In the genomic region with DNA sequence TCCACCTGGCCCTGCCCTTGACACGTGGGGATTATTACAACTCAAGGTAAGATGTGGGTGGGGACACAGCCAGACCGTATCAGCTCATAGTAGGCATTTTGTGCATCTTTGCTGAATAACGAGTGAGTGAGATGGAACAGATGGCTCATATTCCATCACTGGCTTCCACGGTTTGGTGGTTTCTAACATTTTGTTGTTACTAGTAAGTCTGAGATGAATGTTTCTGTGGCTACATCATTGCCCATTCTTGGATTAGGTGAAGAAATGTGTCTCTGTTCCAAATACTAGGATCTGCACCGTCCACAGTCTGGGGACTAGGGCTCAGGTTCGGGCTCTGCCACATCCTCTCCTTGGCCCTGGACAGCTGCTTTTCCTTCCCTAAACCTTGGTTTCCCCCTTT, we compare ENCODE assay signal across 13 cellular contexts.
"Had no signal": no experiment of that assay in that cellular context is flagged by ENCODE, and none has a peak within 500 bp of the region (broad histone marks: within the 10 kb centered on the region; RNA-seq: fewer than 3 reads in every experiment).

No MANE protein-coding gene starts in this region.

- H3K36me3 ChIP-seq: right atrium auricular region, stomach had no signal

- H3K36me3 Mint-ChIP-seq: natural killer cell treated with Interleukin-12 subunit alpha and Interleukin-12 subunit beta and Interleukin-15 and Interleukin-18, amount 100 ng/mL, for 72 hours had no signal

- H3K27me3 ChIP-seq: right atrium auricular region had no signal

- H3K27ac ChIP-seq: epithelial cell of prostate, right atrium auricular region, stomach had no signal

- H3K9me3 ChIP-seq: right atrium auricular region, stomach had no signal

- H3K4me3 Mint-ChIP-seq: activated naive CD8-positive, alpha-beta T cell treated with anti-CD3 and anti-CD28 coated beads, Interleukin-2, amount 10 ng/mL, durations not matched to agents 7 days and 5 days; activated T-cell treated with anti-CD3 and anti-CD28 coated beads, Interleukin-2, amount 50 U/mL, for 72 hours; natural killer cell treated with Interleukin-12 subunit alpha and Interleukin-12 subunit beta and Interleukin-15 and Interleukin-18, amount 100 ng/mL, for 72 hours; T-helper 2 cell treated with Interferon-gamma antibody and Interleukin-4, amounts not matched to agents 5 μg/mL and 100 μg/mL, for 36 hours had no signal

- DNase-seq: activated CD4-positive, alpha-beta T cell treated with anti-CD3 and anti-CD28 coated beads, Interleukin-2, amount 50 U/mL, for 48 hours; activated CD8-positive, alpha-beta memory T cell treated with anti-CD3 and anti-CD28 coated beads, Interleukin-2, amount 50 U/mL, for 48 hours; activated gamma-delta T cell treated with Interleukin-2 at 50 U/mL for 16 hours; activated naive CD8-positive, alpha-beta T cell treated with anti-CD3 and anti-CD28 coated beads, Interleukin-2, amount 10 ng/mL, durations not matched to agents 7 days and 5 days; activated T-cell treated with anti-CD3 and anti-CD28 coated beads, Interleukin-2, amount 50 U/mL, for 72 hours; hypothalamus; mesendoderm; small intestine; stomach had no signal

- H3K27ac Mint-ChIP-seq: activated naive CD8-positive, alpha-beta T cell treated with anti-CD3 and anti-CD28 coated beads, Interleukin-2, amount 10 ng/mL, durations not matched to agents 7 days and 5 days; activated T-cell treated with anti-CD3 and anti-CD28 coated beads, Interleukin-2, amount 50 U/mL, for 72 hours; natural killer cell treated with Interleukin-12 subunit alpha and Interleukin-12 subunit beta and Interleukin-15 and Interleukin-18, amount 100 ng/mL, for 72 hours; T-helper 2 cell treated with Interferon-gamma antibody and Interleukin-4, amounts not matched to agents 5 μg/mL and 100 μg/mL, for 36 hours had no signal

- H3K4me3 ChIP-seq: right atrium auricular region, stomach had no signal

- ATAC-seq: activated T-cell treated with anti-CD3 and anti-CD28 coated beads, Interleukin-2, amount 50 U/mL, for 72 hours; natural killer cell treated with Interleukin-12 subunit alpha and Interleukin-12 subunit beta and Interleukin-15 and Interleukin-18, amount 100 ng/mL, for 72 hours had no signal

- H3K9me3 Mint-ChIP-seq: activated naive CD8-positive, alpha-beta T cell treated with anti-CD3 and anti-CD28 coated beads, Interleukin-2, amount 10 ng/mL, durations not matched to agents 7 days and 5 days; activated T-cell treated with anti-CD3 and anti-CD28 coated beads, Interleukin-2, amount 50 U/mL, for 72 hours; natural killer cell treated with Interleukin-12 subunit alpha and Interleukin-12 subunit beta and Interleukin-15 and Interleukin-18, amount 100 ng/mL, for 72 hours; T-helper 2 cell treated with Interferon-gamma antibody and Interleukin-4, amounts not matched to agents 5 μg/mL and 100 μg/mL, for 36 hours had no signal
